Comparison of ENCODE assay signal across 11 cellular contexts in the genomic region with DNA sequence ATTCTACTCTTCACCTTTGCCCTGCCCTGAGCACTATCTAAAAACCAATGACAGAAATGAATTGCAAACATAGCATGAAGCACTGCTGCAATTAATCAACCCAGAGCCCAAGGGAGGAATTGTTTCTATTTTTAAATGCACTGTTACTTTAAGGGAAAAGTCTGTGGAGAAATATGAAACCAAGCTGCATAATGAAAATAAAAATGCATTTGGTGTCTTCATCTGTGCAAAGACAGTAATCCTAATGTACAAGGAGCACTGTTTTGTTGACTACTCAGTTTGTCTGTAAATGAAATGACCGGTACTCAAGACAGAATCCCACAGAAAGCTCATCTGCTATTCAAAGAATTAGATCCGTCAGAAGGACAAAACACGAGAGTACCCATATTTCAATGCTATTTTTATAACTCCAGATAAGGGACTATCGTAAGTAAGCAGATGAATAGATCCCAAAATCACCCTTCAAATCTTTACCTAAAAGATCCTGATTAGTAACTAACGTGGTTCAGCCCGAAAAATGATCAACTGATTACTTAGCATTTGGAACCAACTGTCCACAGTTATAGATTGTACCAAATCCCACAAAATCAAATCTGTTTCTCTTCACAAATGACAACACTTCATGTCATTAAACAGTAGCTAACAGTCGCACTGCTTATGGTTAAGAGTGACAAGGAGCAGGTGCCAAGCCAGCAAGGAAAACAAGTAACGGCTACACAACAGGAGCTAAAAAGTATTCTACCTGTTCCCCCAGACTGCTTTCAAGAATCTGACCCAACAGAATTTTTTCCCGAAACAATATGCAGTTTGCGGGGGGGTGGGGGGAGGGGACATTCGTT. TPM values are rescaled to one million over a fixed set of nuclear protein-coding genes. Genes with fewer than 3 reads are reported as not detected.
A peak's percentile ranks its signal among the peaks of the same experiment; 100 is the strongest.
DNase-seq lines count a peak whose midpoint lies in the region; ATAC-seq and TF ChIP-seq lines count a peak whose summit lies in the region.
"Had no signal": no experiment of that assay in that cellular context is flagged by ENCODE, and none has a peak within 500 bp of the region (broad histone marks: within the 10 kb centered on the region; RNA-seq: fewer than 3 reads in every experiment).

No MANE protein-coding gene starts in this region.

- ATAC-seq in left ventricle myocardium superior (no peak), aorta (ENCODE audit: low FRiP score) (no peak)

- peak overlapping the region; percentile 84 to 91 for H3K27ac ChIP-seq in right atrium auricular region
- peak overlapping the region in 1 of 2 donors; percentile 30 for H3K27ac ChIP-seq in aorta (ENCODE audit: low read depth in 1 of 2, low read length in 2 of 2)

- H3K9ac ChIP-seq in endocrine pancreas (ENCODE audit: control insufficient read depth, insufficient read depth, low read length), result peak overlapping the region; percentile 19

- H3K27me3 ChIP-seq in right atrium auricular region (no peaks in the 10 kb centered on the region), endocrine pancreas (ENCODE audit: control insufficient read depth, insufficient read depth, low read length) (no peaks in the 10 kb centered on the region), aorta (ENCODE audit: control insufficient read depth in 1 of 2, insufficient read depth in 2 of 2, low read length in 1 of 2) (no peaks in the 10 kb centered on the region)

- H3K4me3 Mint-ChIP-seq in nephron, result peak overlapping the region; percentile 92 to 97 (median 96)

- no peaks in the 10 kb centered on the region for H3K9me3 Mint-ChIP-seq in nephron

- H3K36me3 ChIP-seq in right atrium auricular region, result no peaks in the 10 kb centered on the region
- no peaks in the 10 kb centered on the region for H3K36me3 ChIP-seq in endocrine pancreas (ENCODE audit: control insufficient read depth, insufficient read depth, low read length)
- no peaks in the 10 kb centered on the region for H3K36me3 ChIP-seq in aorta (ENCODE audit: control insufficient read depth in 1 of 2, insufficient read depth in 2 of 2, low read length in 1 of 2)

- WGBS in aorta, 2 donors, result 2 to 6% methylated on average over 11 of the region's 11 CpGs

- H3K27ac Mint-ChIP-seq in nephron, result peak overlapping the region; percentile 40 to 98 (median 65)
- H3K27ac Mint-ChIP-seq: CD4-positive, CD25-positive, alpha-beta regulatory T cell had no signal

- TF ChIP-seq CTCF in right atrium auricular region (IDR thresholded peaks at IDR 0.05), result no peak
- no peak for TF ChIP-seq CTCF in nephron (IDR thresholded peaks at IDR 0.05; ENCODE audit: unreplicated experiment in 3 of 3)

- H3K4me1 ChIP-seq in right atrium auricular region, result peaks cover 0 to 51% of the 10 kb centered on the region in 2 donors
- H3K4me1 ChIP-seq in endocrine pancreas (ENCODE audit: control insufficient read depth, insufficient read depth, low read length), result peaks cover 12% of the 10 kb centered on the region
- no peaks in the 10 kb centered on the region for H3K4me1 ChIP-seq in aorta (ENCODE audit: control insufficient read depth in 1 of 2, insufficient read depth in 2 of 2, low read length in 2 of 2)

- H3K4me1 Mint-ChIP-seq in nephron, result peaks cover 35% of the 10 kb centered on the region

- peak overlapping the region; percentile 55 to 70 for H3K4me3 ChIP-seq in right atrium auricular region
- peak overlapping the region; percentile 95 for H3K4me3 ChIP-seq in endocrine pancreas (ENCODE audit: control insufficient read depth, insufficient read depth, low read length)
- H3K4me3 ChIP-seq in aorta (ENCODE audit: low read length in 2 of 2), result peak overlapping the region; percentile 72 to 86

- peaks cover 29% of the 10 kb centered on the region for H3K36me3 Mint-ChIP-seq in nephron (ENCODE audit: low read depth)
- H3K36me3 Mint-ChIP-seq: CD4-positive, CD25-positive, alpha-beta regulatory T cell had no signal

- intact Hi-C loops in left ventricle myocardium superior (cut with micrococcal nuclease), result loop anchor here (10.0 kb wide), 1 partner anchor 50 kb away; no protein-coding TSS in a partner anchor
- intact Hi-C loops in aorta (cut with DNase I), result loop anchor here (5.0 kb wide), 5 partner anchors 57 to 142 kb away; no protein-coding TSS in a partner anchor

- no peaks in the 10 kb centered on the region for H3K9me3 ChIP-seq in right atrium auricular region
- H3K9me3 ChIP-seq in endocrine pancreas (ENCODE audit: control insufficient read depth, low read length), result no peaks in the 10 kb centered on the region
- no peaks in the 10 kb centered on the region for H3K9me3 ChIP-seq in aorta (ENCODE audit: control insufficient read depth, low read length)

- peaks cover 4% of the 10 kb centered on the region for H3K27me3 Mint-ChIP-seq in nephron (ENCODE audit: low read depth)

- DNase-seq in right atrium auricular region (ENCODE audit: low spot score), result no peak
- no peak for DNase-seq in left ventricle myocardium superior
- DNase-seq in aorta, result no peak
- DNase-seq in NCI-H226, result no peak
- DNase-seq in NCI-H446 (lab: John Stamatoyannopoulos, UW), result no peak
- no peak for DNase-seq in activated CD4-positive, CD25-positive, alpha-beta regulatory T cell treated with anti-CD3 and anti-CD28 coated beads, Interleukin-2, amount 50 U/mL, for 72 hours
- DNase-seq: activated gamma-delta T cell; CD4-positive, CD25-positive, alpha-beta regulatory T cell; NCI-H1105 had no signal

RNA-seq across cellular contexts. Expression of a gene that starts 2.4 kb away (rescaled TPM):
- total RNA-seq in right atrium auricular region, result 10 to 100 TPM; 56.6 to 68.3 TPM
- 59.5 TPM for total RNA-seq in left ventricle myocardium superior
- total RNA-seq in aorta, result 100 to 1,000 TPM in 1 of 2 donors, 10 to 100 TPM in 1; 89.2 to 109 TPM
- polyA plus RNA-seq in aorta, result 10 to 100 TPM; 52.6 to 56.1 TPM
- polyA plus RNA-seq: CD4-positive, CD25-positive, alpha-beta regulatory T cell had no signal
